8 cellular contexts compared by ENCODE assay signal in genomic region chr15:68229386-68230156, GRCh38. TPM values are rescaled to one million over a fixed set of nuclear protein-coding genes. Genes with fewer than 3 reads are reported as not detected.
A peak's percentile ranks its signal among the peaks of the same experiment; 100 is the strongest.
DNase-seq lines count a peak whose midpoint lies in the region; ATAC-seq, FAIRE-seq and TF ChIP-seq lines count a peak whose summit lies in the region.

TSS of gene CLN6 (minus strand) at chr15:68229728. CDS start at chr15:68229584, 144 bp downstream.

- no peak for FAIRE-seq in urothelium cell line (lab: Jason Lieb, UNC)

- H3K36me3 ChIP-seq in right atrium auricular region, result no peaks in the 10 kb centered on the region

- TF ChIP-seq CTCF in right atrium auricular region (IDR thresholded peaks at IDR 0.05), result peak in 1 of 2 donors; percentile 14

- H3K27me3 ChIP-seq in right atrium auricular region, result no peaks in the 10 kb centered on the region

- H3K9me3 ChIP-seq in right atrium auricular region, result no peaks in the 10 kb centered on the region

- peak; percentile 76 for ATAC-seq in HG02763 (IDR thresholded peaks at IDR 0.05; ENCODE audit: unreplicated experiment)

- DNase-seq in NCI-H1417 treated with DMSO at 0.1 percent for 48 hours (lab: John Stamatoyannopoulos, UW), result peak; percentile 38
- peak; percentile 66 to 90 (median 72) for DNase-seq in T-helper 2 cell
- DNase-seq in right atrium auricular region (ENCODE audit: low spot score), result peak; percentile 66
- DNase-seq in putamen (ENCODE audit: low spot score), result peak; percentile 83
- DNase-seq in urothelium cell line (ENCODE audit: low spot score), result peak; percentile 99

- H3K4me1 ChIP-seq in right atrium auricular region, result peaks cover 0 to 21% of the 10 kb centered on the region in 2 donors

- H3K27ac ChIP-seq in angular gyrus (ENCODE audit: low read depth, low read length) (peak within 1 kb of the TSS; percentile 93), right atrium auricular region (peak within 1 kb of the TSS; percentile 77 to 81)

- TF ChIP-seq POLR2A in GM15510 (IDR thresholded peaks at IDR 0.05; ENCODE audit: borderline replicate concordance, extremely low read depth, insufficient read length), result peak; percentile 76

- peak within 1 kb of the TSS; percentile 58 to 68 for H3K4me3 ChIP-seq in right atrium auricular region

RNA-seq across cellular contexts. Expression of gene CLN6, which starts in this region (rescaled TPM):
- total RNA-seq in right atrium auricular region, result 1 to 10 TPM; 6.4 to 7.4 TPM

Comparison
In these comparisons a context has a peak if more than half of its experiments do, and no peak if none do; other contexts are left out.
1. Peak in every context shown above with its lines: DNase-seq, ATAC-seq, H3K4me3 ChIP-seq and H3K27ac ChIP-seq.
2. DNase-seq: peak in every context shown above with its lines; median percentile 99 in urothelium cell line; 83 in putamen; 72 in T-helper 2 cell; 66 in right atrium auricular region; 38 in NCI-H1417 treated with DMSO at 0.1 percent for 48 hours.